In genomic region chr1:175000697-175001187, GRCh38 we compare ENCODE assay signal across 9 cellular contexts. TPM values are rescaled to one million over a fixed set of nuclear protein-coding genes. Genes with fewer than 3 reads are reported as not detected.
DNase-seq lines count a peak whose midpoint lies in the region; ATAC-seq, FAIRE-seq and TF ChIP-seq lines count a peak whose summit lies in the region.
"Had no signal": no experiment of that assay in that cellular context is flagged by ENCODE, and none has a peak within 500 bp of the region (broad histone marks: within the 10 kb centered on the region; RNA-seq: fewer than 3 reads in every experiment).

No MANE protein-coding gene starts in this region.

- ATAC-seq in RWPE2 (ENCODE audit: low read depth) (no peak), gastrocnemius medialis (no peak), HG02938 (IDR thresholded peaks at IDR 0.05; ENCODE audit: unreplicated experiment) (no peak)
- no peak for ATAC-seq in stimulated activated naive B cell treated with anti-CD40 and anti-IgM and Interleukin-4, amounts not matched to agents 10 μg/mL and 1 μg/mL and 100 μg/mL, for 72 hours (replicated peaks)

- H3K36me3 ChIP-seq in RWPE2 (ENCODE audit: low read depth): peaks cover 17% of the 10 kb centered on the region
- H3K36me3 ChIP-seq in gastrocnemius medialis: no peaks in the 10 kb centered on the region

- H3K4me1 ChIP-seq in RWPE2 (ENCODE audit: insufficient read depth, poor library complexity, severe bottlenecking): peaks cover 9% of the 10 kb centered on the region
- H3K4me1 ChIP-seq in gastrocnemius medialis: peaks cover 17 to 24% of the 10 kb centered on the region in 2 donors

- H3K27ac Mint-ChIP-seq in stimulated activated naive B cell treated with anti-CD40 and anti-IgM and Interleukin-4, amounts not matched to agents 10 μg/mL and 1 μg/mL and 100 μg/mL, for 72 hours: no peak overlapping the region

- no peaks in the 10 kb centered on the region for H3K27me3 Mint-ChIP-seq in stimulated activated naive B cell treated with anti-CD40 and anti-IgM and Interleukin-4, amounts not matched to agents 10 μg/mL and 1 μg/mL and 100 μg/mL, for 72 hours

- TF ChIP-seq POLR2A in gastrocnemius medialis (IDR thresholded peaks at IDR 0.05): no peak

- DNase-seq in GM18507 (ENCODE audit: extremely low spot score, insufficient read length, low read depth): no peak
- no peak for DNase-seq in RWPE2 (ENCODE audit: low spot score)
- peak; percentile 22 for DNase-seq in fibroblast of the aortic adventitia (ENCODE audit: low read depth)
- no peak for DNase-seq in gastrocnemius medialis
- no peak for DNase-seq in cerebellar cortex (ENCODE audit: low spot score)
- DNase-seq in stimulated activated naive B cell treated with anti-CD40 and anti-IgM and Interleukin-4, amounts not matched to agents 10 μg/mL and 1 μg/mL and 100 μg/mL, for 72 hours: no peak
- DNase-seq in DMS153 (lab: John Stamatoyannopoulos, UW): no peak
- DNase-seq: cerebellar nuclear complex had no signal

- peak overlapping the region; percentile 81 for H3K27ac ChIP-seq in RWPE2 (ENCODE audit: poor library complexity, severe bottlenecking)
- peak overlapping the region; percentile 94 to 97 (median 96) for H3K27ac ChIP-seq in gastrocnemius medialis

- H3K36me3 Mint-ChIP-seq in stimulated activated naive B cell treated with anti-CD40 and anti-IgM and Interleukin-4, amounts not matched to agents 10 μg/mL and 1 μg/mL and 100 μg/mL, for 72 hours: peaks cover 11 to 21% of the 10 kb centered on the region in 2 donors

- no peak for TF ChIP-seq CTCF in RWPE2 (IDR thresholded peaks at IDR 0.05; ENCODE audit: poor library complexity, severe bottlenecking)
- no peak for TF ChIP-seq CTCF in fibroblast of the aortic adventitia (IDR thresholded peaks at IDR 0.05; ENCODE audit: insufficient read depth, low read length)
- TF ChIP-seq CTCF in gastrocnemius medialis (IDR thresholded peaks at IDR 0.05 in 4 of 5, conservative IDR thresholded peaks at IDR 0.05 in 1 of 5): no peak

- intact Hi-C loops in gastrocnemius medialis (cut with DNase I; ENCODE audit: low total_unique reads): no loop called here

- no peaks in the 10 kb centered on the region for H3K9me3 Mint-ChIP-seq in stimulated activated naive B cell treated with anti-CD40 and anti-IgM and Interleukin-4, amounts not matched to agents 10 μg/mL and 1 μg/mL and 100 μg/mL, for 72 hours

- FAIRE-seq in GM18507 (lab: Jason Lieb, UNC): peak; percentile 65

- H3K9me3 ChIP-seq in RWPE2 (ENCODE audit: severe bottlenecking) (no peaks in the 10 kb centered on the region), gastrocnemius medialis (no peaks in the 10 kb centered on the region)

- peaks cover 18 to 30% of the 10 kb centered on the region in 2 donors for H3K4me1 Mint-ChIP-seq in stimulated activated naive B cell treated with anti-CD40 and anti-IgM and Interleukin-4, amounts not matched to agents 10 μg/mL and 1 μg/mL and 100 μg/mL, for 72 hours

- in situ Hi-C loops in gastrocnemius medialis (cut with MboI; ENCODE audit: low sequenced_read_pairs in 4 of 4): no loop called here

- H3K27me3 ChIP-seq in RWPE2 (ENCODE audit: insufficient read depth, poor library complexity, severe bottlenecking): no peaks in the 10 kb centered on the region
- H3K27me3 ChIP-seq in gastrocnemius medialis: no peaks in the 10 kb centered on the region

- H3K4me3 Mint-ChIP-seq in stimulated activated naive B cell treated with anti-CD40 and anti-IgM and Interleukin-4, amounts not matched to agents 10 μg/mL and 1 μg/mL and 100 μg/mL, for 72 hours: no peak overlapping the region

- peak overlapping the region; percentile 52 for H3K4me3 ChIP-seq in RWPE2 (ENCODE audit: severe bottlenecking)
- peak overlapping the region; percentile 79 for H3K4me3 ChIP-seq in fibroblast of the aortic adventitia (ENCODE audit: low read depth, low read length)
- H3K4me3 ChIP-seq in gastrocnemius medialis: peak overlapping the region; percentile 72 to 83 (median 74)

RNA-seq across cellular contexts. Expression of gene CACYBP, which starts 1.0 kb away (rescaled TPM):
- total RNA-seq in fibroblast of the aortic adventitia (ENCODE audit: low replicate concordance): 99.6 and 108 TPM in 2 replicates
- 10 to 100 TPM; 32.9 to 99.6 (median 73.7) TPM for total RNA-seq in gastrocnemius medialis

RNA-seq across cellular contexts. Expression of gene MRPS14, which starts 22.5 kb away (rescaled TPM):
- total RNA-seq in fibroblast of the aortic adventitia (ENCODE audit: low replicate concordance) (20.9 and 29.5 TPM in 2 replicates), gastrocnemius medialis (10 to 100 TPM; 10.8 to 15.6 (median 12.3) TPM)
